Comparison of ENCODE assay signal across 8 cellular contexts in the genomic region with DNA sequence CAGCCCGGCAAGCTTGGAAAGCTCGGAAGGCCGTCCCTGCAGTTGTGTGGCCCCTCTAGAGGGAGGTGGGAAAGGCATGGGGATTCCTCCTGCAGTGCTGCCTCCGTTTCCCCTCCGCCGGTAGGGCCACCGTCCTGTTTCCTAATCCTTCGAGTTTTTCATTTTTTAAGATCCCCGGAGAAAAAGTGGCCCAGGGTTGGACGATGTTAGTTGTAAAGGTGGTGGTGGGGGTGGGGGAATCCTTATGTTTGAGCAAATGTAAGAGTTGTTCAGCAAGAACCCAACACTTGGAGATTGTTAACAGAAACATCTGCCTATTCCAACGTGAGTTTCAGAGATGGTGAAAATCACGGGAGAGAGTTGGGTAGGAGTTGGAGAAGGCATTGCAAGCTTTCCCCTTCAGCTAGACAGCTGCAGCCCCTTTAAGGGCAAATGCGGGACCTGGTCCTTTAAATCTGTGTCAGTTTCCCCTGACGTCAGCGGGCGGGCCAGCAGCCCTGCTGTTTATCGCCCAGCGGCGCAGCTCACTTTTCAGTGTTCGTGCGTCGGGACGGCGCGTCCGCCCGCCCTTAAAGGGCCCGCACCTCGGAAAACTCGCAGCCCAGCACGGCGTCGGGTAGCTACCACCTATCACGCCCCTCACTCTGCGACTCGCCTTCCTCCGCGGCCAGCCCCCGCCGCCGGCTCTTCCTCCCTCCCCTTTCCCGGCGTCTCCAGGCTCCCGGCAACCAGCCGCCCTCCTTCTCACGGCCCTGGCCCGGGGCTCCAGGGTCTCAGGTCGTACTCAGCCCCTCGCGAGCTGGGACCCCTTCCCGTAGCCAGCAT. TPM values are rescaled to one million over a fixed set of nuclear protein-coding genes. Genes with fewer than 3 reads are reported as not detected.
DNase-seq lines count a peak whose midpoint lies in the region; ATAC-seq, FAIRE-seq and TF ChIP-seq lines count a peak whose summit lies in the region.

A gene (plus strand): TSS at position 534 of the 825 bp plus-strand sequence. CDS start 521 bp downstream, outside the sequence.

- no peak for TF ChIP-seq CTCF in OCI-LY1 (IDR thresholded peaks at IDR 0.05; ENCODE audit: low read length)

- no peaks in the 10 kb centered on the region for H3K9me2 ChIP-seq in OCI-LY1 (ENCODE audit: low read depth, low read length)

- 4% methylated on average over 48 of the region's 51 CpGs for WGBS in HUES64
- 4 to 5% methylated on average over 37 to 47 of the region's 51 CpGs for WGBS in mesodermal cell (ENCODE audit: insufficient coverage in 2 of 2), 2 experiments

- ATAC-seq in GM21423 (IDR thresholded peaks at IDR 0.05; ENCODE audit: unreplicated experiment) = peak; percentile 88

- peaks cover 16% of the 10 kb centered on the region for H3K36me3 ChIP-seq in HUES64 (ENCODE audit: insufficient read depth, low read length)
- H3K36me3 ChIP-seq in OCI-LY1 (ENCODE audit: insufficient read depth, low read length) = peaks cover 10% of the 10 kb centered on the region; the same call in 1 of the 2 replicates
- peaks cover 38% of the 10 kb centered on the region for H3K36me3 ChIP-seq in mesodermal cell (ENCODE audit: control insufficient read depth, insufficient read depth, low read length)

- H3F3A ChIP-seq in OCI-LY1 (ENCODE audit: insufficient read depth, low read length) = no peaks in the 10 kb centered on the region

- no peaks in the 10 kb centered on the region for H4K20me1 ChIP-seq in OCI-LY1 (ENCODE audit: insufficient read depth, low read length)

- in situ Hi-C loops in Caki2 (cut with HindIII; ENCODE audit: low pct_unique_long_range_greater_than_20kb, low sequenced_read_pairs) = no loop called here

- H3K4me2 ChIP-seq in OCI-LY1 (ENCODE audit: low read length) = peak within 1 kb of the TSS; percentile 98

- H3K4me1 ChIP-seq in HUES64 (ENCODE audit: insufficient read depth, low read length) (peaks cover 16% of the 10 kb centered on the region; the same call in 1 of the 2 replicates), OCI-LY1 (ENCODE audit: insufficient read depth, low read length, severe bottlenecking) (peaks cover 32% of the 10 kb centered on the region), mesodermal cell (ENCODE audit: control insufficient read depth, insufficient read depth, low read length, poor library complexity, severe bottlenecking) (peaks cover 24% of the 10 kb centered on the region)

- H3K9ac ChIP-seq in HUES64 (ENCODE audit: low read depth, low read length) = peak within 1 kb of the TSS; percentile 73
- H3K9ac ChIP-seq in OCI-LY1 (ENCODE audit: low read length) = peak within 1 kb of the TSS; percentile 78

- FAIRE-seq in endometrium (lab: Jason Lieb, UNC) = peak; percentile 88

- H2AFZ ChIP-seq in OCI-LY1 (ENCODE audit: low read length) = no peak within 1 kb of the TSS

- DNase-seq in Caki2 (ENCODE audit: low read depth) = peak; percentile 73
- DNase-seq in activated CD8-positive, alpha-beta memory T cell treated with anti-CD3 and anti-CD28 coated beads, Interleukin-2, amount 50 U/mL, for 4 hours = peak; percentile 89
- peak; percentile 77 to 81 for DNase-seq in stimulated activated CD8-positive, alpha-beta memory T cell treated with anti-CD3 and anti-CD28 coated beads, Interleukin-15, amount 100 ng/mL, for 4 hours (ENCODE audit: low read depth in 2 of 2)

- peak within 1 kb of the TSS; percentile 79; the same call in 1 of the 2 replicates for H3K27ac ChIP-seq in HUES64 (ENCODE audit: low read depth, low read length)
- peak within 1 kb of the TSS; percentile 60 for H3K27ac ChIP-seq in OCI-LY1 (ENCODE audit: low read depth, low read length, poor library complexity, severe bottlenecking)
- H3K27ac ChIP-seq in mesodermal cell (ENCODE audit: low read depth, low read length, severe bottlenecking) = peak within 1 kb of the TSS; percentile 82

- H3K4me3 ChIP-seq in HUES64 (ENCODE audit: low read length) (peak within 1 kb of the TSS; percentile 90), OCI-LY1 (ENCODE audit: low read depth, low read length, poor library complexity, severe bottlenecking) (peak within 1 kb of the TSS; percentile 89), mesodermal cell (ENCODE audit: extremely low read depth, insufficient read depth, low read length, poor library complexity, severe bottlenecking) (peak within 1 kb of the TSS; percentile 73)

- H3K27me3 ChIP-seq in HUES64 (ENCODE audit: insufficient read depth, low read length) = no peaks in the 10 kb centered on the region
- H3K27me3 ChIP-seq in OCI-LY1 (ENCODE audit: insufficient read depth, low read length) = no peaks in the 10 kb centered on the region

- H3K9me3 ChIP-seq in HUES64 (ENCODE audit: insufficient read depth, low read depth, low read length) (no peaks in the 10 kb centered on the region), OCI-LY1 (ENCODE audit: low read length) (no peaks in the 10 kb centered on the region), mesodermal cell (ENCODE audit: control insufficient read depth, low read length) (no peaks in the 10 kb centered on the region)

- no peaks in the 10 kb centered on the region for H3K79me2 ChIP-seq in OCI-LY1 (ENCODE audit: insufficient read depth, low read length)

RNA-seq across cellular contexts. Expression of the gene that starts here (rescaled TPM):
- total RNA-seq in Caki2 (2014; rRNA removed; shearing (Covaris generic); ENCODE audit: low replicate concordance) = 11.8 and 24.1 TPM in 2 replicates
- 8.8 TPM for polyA plus RNA-seq in HUES64 (2013, experiment 1 of 2)
- polyA plus RNA-seq in HUES64 (2013, experiment 2 of 2) = 10.9 TPM
- 24.4 TPM for polyA plus RNA-seq in mesodermal cell (2013, experiment 1 of 2)
- polyA plus RNA-seq in mesodermal cell (2013, experiment 2 of 2) = 22.4 TPM

Comparison
In these comparisons a context has a peak if more than half of its experiments do, and no peak if none do; other contexts are left out.
1. Peak in every context shown above with its lines: DNase-seq, ATAC-seq, H3K4me3 ChIP-seq and H3K27ac ChIP-seq.